In the genomic region with DNA sequence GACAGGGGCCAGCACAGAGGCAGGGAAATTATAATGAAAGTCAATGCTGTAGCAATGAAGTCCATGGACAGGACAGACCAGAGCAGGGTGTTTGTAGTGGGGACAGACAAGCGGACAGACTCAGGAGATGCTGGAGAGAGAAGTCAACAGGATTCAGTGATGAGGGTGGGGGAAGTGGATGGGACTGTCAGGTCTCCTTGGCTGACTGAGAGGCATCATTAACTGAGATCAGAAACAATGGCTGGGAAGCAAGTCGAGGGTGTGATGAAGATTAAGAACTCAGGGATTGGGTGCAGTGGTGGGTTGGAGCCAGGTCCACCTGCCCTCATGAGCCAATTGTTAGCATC, we compare ENCODE assay signal across 15 cellular contexts.
DNase-seq lines count a peak whose midpoint lies in the region; ATAC-seq, FAIRE-seq and TF ChIP-seq lines count a peak whose summit lies in the region.
"Had no signal": no experiment of that assay in that cellular context is flagged by ENCODE, and none has a peak within 500 bp of the region (broad histone marks: within the 10 kb centered on the region; RNA-seq: fewer than 3 reads in every experiment).

No MANE protein-coding gene starts in this region.

- H3K4me3 ChIP-seq in GM06990 (replicated peaks; ENCODE audit: low read depth, low read length), result peak overlapping the region; percentile 21
- H3K4me3 ChIP-seq: gastrocnemius medialis, GM23338, MG63 had no signal

- peaks cover 15% of the 10 kb centered on the region for H3K36me3 Mint-ChIP-seq in central memory CD8-positive, alpha-beta T cell (ENCODE audit: insufficient read depth)

- no peaks in the 10 kb centered on the region for H3K27me3 Mint-ChIP-seq in central memory CD8-positive, alpha-beta T cell

- DNase-seq in GM06990 (ENCODE audit: extremely low read depth, insufficient read length) (no peak), RCC 7860 (ENCODE audit: low spot score) (no peak), DMS79 (lab: John Stamatoyannopoulos, UW) (no peak), Kasumi-1 (lab: John Stamatoyannopoulos, UW) (no peak)
- DNase-seq in central memory CD8-positive, alpha-beta T cell (ENCODE audit: low spot score in 2 of 2), result no peak
- DNase-seq: Caco-2, gastrocnemius medialis, MG63, NCI-H345, occipital lobe had no signal

- no peaks in the 10 kb centered on the region for H3K27me3 ChIP-seq in GM06990 (replicated peaks; ENCODE audit: control insufficient read depth, insufficient read depth, low read length)
- H3K27me3 ChIP-seq: gastrocnemius medialis, MG63 had no signal

- TF ChIP-seq CTCF in GM06990 (IDR thresholded peaks at IDR 0.05; ENCODE audit: insufficient read depth, low read length, poor library complexity, severe bottlenecking), result no peak

- ATAC-seq in GM19351 (IDR thresholded peaks at IDR 0.05; ENCODE audit: unreplicated experiment) (peak; percentile 20), HG03196 (IDR thresholded peaks at IDR 0.05; ENCODE audit: unreplicated experiment) (peak; percentile 6), HG02623 (IDR thresholded peaks at IDR 0.05; ENCODE audit: unreplicated experiment) (no peak)
- ATAC-seq in central memory CD8-positive, alpha-beta T cell (replicated peaks; ENCODE audit: extremely low read depth, poor library complexity, severe bottlenecking), result no peak
- ATAC-seq: gastrocnemius medialis, GM23338, left lobe of liver had no signal

- H3K4me1 Mint-ChIP-seq in central memory CD8-positive, alpha-beta T cell, result peaks cover 70% of the 10 kb centered on the region
- H3K4me1 Mint-ChIP-seq: GM23338 had no signal

- no peaks in the 10 kb centered on the region for H3K9me3 Mint-ChIP-seq in central memory CD8-positive, alpha-beta T cell
- H3K9me3 Mint-ChIP-seq: GM23338 had no signal

- peak overlapping the region; percentile 86 for H3K27ac Mint-ChIP-seq in central memory CD8-positive, alpha-beta T cell (ENCODE audit: low read depth)
- H3K27ac Mint-ChIP-seq: GM23338 had no signal

- no peak for FAIRE-seq in RCC 7860 (lab: Jason Lieb, UNC)

- no peak overlapping the region for H3K4me3 Mint-ChIP-seq in central memory CD8-positive, alpha-beta T cell
- H3K4me3 Mint-ChIP-seq: GM23338 had no signal

- peaks cover 16% of the 10 kb centered on the region for H3K36me3 ChIP-seq in GM06990 (ENCODE audit: control insufficient read depth, insufficient read depth, low read length)

Comparison
In these comparisons a context has a peak if more than half of its experiments do, and no peak if none do; other contexts are left out.
1. ATAC-seq: peak in GM19351 (single experiment) and HG03196 (single experiment); none in central memory CD8-positive, alpha-beta T cell (single experiment) and HG02623 (single experiment).